Comparison of ENCODE assay signal across 21 cellular contexts in genomic region chr12:123102781-123103503, GRCh38. TPM values are rescaled to one million over a fixed set of nuclear protein-coding genes. Genes with fewer than 3 reads are reported as not detected.
A peak's percentile ranks its signal among the peaks of the same experiment; 100 is the strongest.
DNase-seq lines count a peak whose midpoint lies in the region; ATAC-seq, FAIRE-seq and TF ChIP-seq lines count a peak whose summit lies in the region.
"Had no signal": no experiment of that assay in that cellular context is flagged by ENCODE, and none has a peak within 500 bp of the region (broad histone marks: within the 10 kb centered on the region; RNA-seq: fewer than 3 reads in every experiment).

No MANE protein-coding gene starts in this region.

- H3K9me3 ChIP-seq in HepG2 (ENCODE audit: low read length), result no peaks in the 10 kb centered on the region
- no peaks in the 10 kb centered on the region for H3K9me3 ChIP-seq in right lobe of liver
- H3K9me3 ChIP-seq in PC-3 (ENCODE audit: low read length), result no peaks in the 10 kb centered on the region
- H3K9me3 ChIP-seq in spleen, result no peaks in the 10 kb centered on the region
- H3K9me3 ChIP-seq: Caco-2, Peyer's patch had no signal

- no peak for TF ChIP-seq EP300 in HepG2 (IDR thresholded peaks at IDR 0.05; ENCODE audit: low read depth in 2 of 2, low read length in 2 of 2)
- TF ChIP-seq EP300 in HepG2 (CRISPR knock-in tag; IDR thresholded peaks at IDR 0.05; ENCODE audit: borderline replicate concordance), result no peak

- H2AFZ ChIP-seq in HepG2 (ENCODE audit: low read length), result no peak overlapping the region
- no peak overlapping the region for H2AFZ ChIP-seq in PC-3 (ENCODE audit: low read length)

- H3K4me2 ChIP-seq in HepG2 (ENCODE audit: low read depth, low read length) (no peak overlapping the region), PC-3 (ENCODE audit: low read length) (peak overlapping the region; percentile 56)

- H3K27ac Mint-ChIP-seq in HFFc6, result no peak overlapping the region

- H3K79me2 ChIP-seq in HepG2 (ENCODE audit: insufficient read depth, low read length) (no peaks in the 10 kb centered on the region), PC-3 (ENCODE audit: low read length) (no peaks in the 10 kb centered on the region)

- ATAC-seq in HepG2 (no peak), right lobe of liver (no peak), PC-3 (peak; percentile 78), GM19328 (IDR thresholded peaks at IDR 0.05; ENCODE audit: unreplicated experiment) (no peak), GM18868 (IDR thresholded peaks at IDR 0.05; ENCODE audit: unreplicated experiment) (no peak)
- ATAC-seq: GM12878 had no signal

- H3K4me1 ChIP-seq in HepG2 (ENCODE audit: insufficient read depth, low read length) (peaks cover 57% of the 10 kb centered on the region), right lobe of liver (peaks cover 0 to 37% (median 17%) of the 10 kb centered on the region in 4 donors), PC-3 (ENCODE audit: insufficient read depth, low read length) (peaks cover 30% of the 10 kb centered on the region), spleen (peaks cover 21 to 66% (median 40%) of the 10 kb centered on the region in 6 donors)
- H3K4me1 ChIP-seq: Caco-2 had no signal

- DNase-seq in HepG2 (ENCODE audit: low spot score) (no peak), right lobe of liver (no peak), PC-3 (peak; percentile 87), kidney tubule cell (ENCODE audit: low spot score) (peak; percentile 55), HFFc6 (no peak), spleen (no peak)
- DNase-seq: anterior cingulate cortex; Caco-2; cerebellar nuclear complex; effector CD8-positive, alpha-beta T cell; GOT3; midbrain; NCI-H2171 treated with DMSO at 0.1 percent for 48 hours; NCI-H774; occipital lobe; Peyer's patch had no signal

- no TSS peak for BruUV-seq in HepG2 (replicated peaks; lab: Mats Ljungman, UMichigan)
- BruUV-seq in PC-3 (replicated peaks; lab: Mats Ljungman, UMichigan), result no TSS peak

- peak; percentile 44 for FAIRE-seq in HepG2 (lab: Jason Lieb, UNC)
- FAIRE-seq: GM12878, keratinocyte had no signal

- H3K27ac ChIP-seq in HepG2 (ENCODE audit: extremely low read length, insufficient read depth, low read length) (no peak overlapping the region), right lobe of liver (no peak overlapping the region), PC-3 (ENCODE audit: low read length) (peak overlapping the region; percentile 42), spleen (no peak overlapping the region)
- H3K27ac ChIP-seq: Peyer's patch, VCaP had no signal

- H4K20me1 ChIP-seq in HepG2 (ENCODE audit: insufficient read depth, low read length), result no peaks in the 10 kb centered on the region
- H4K20me1 ChIP-seq in PC-3 (ENCODE audit: low read length), result no peaks in the 10 kb centered on the region

- H3F3A ChIP-seq in PC-3 (ENCODE audit: low read length, unreplicated experiment), result no peaks in the 10 kb centered on the region

- no peak for TF ChIP-seq RAD21 in HepG2 (CRISPR knock-in tag; IDR thresholded peaks at IDR 0.05)

- peaks cover 30% of the 10 kb centered on the region for H3K27me3 Mint-ChIP-seq in HFFc6 (ENCODE audit: insufficient read depth)

- TF ChIP-seq POLR2A in HepG2 (IDR thresholded peaks at IDR 0.05; ENCODE audit: insufficient read depth in 1 of 2, low read depth in 2 of 2, low read length in 2 of 2) (no peak), right lobe of liver (IDR thresholded peaks at IDR 0.05) (no peak), spleen (IDR thresholded peaks at IDR 0.05) (no peak)

- H3K36me3 Mint-ChIP-seq in HFFc6 (ENCODE audit: low read depth), result no peaks in the 10 kb centered on the region

- H3K4me3 ChIP-seq in HepG2 (replicated peaks in 1 of 3; ENCODE audit: insufficient read depth in 1 of 3, low read depth in 2 of 3, low read length in 3 of 3), result no peak overlapping the region
- no peak overlapping the region for H3K4me3 ChIP-seq in right lobe of liver
- no peak overlapping the region for H3K4me3 ChIP-seq in PC-3 (ENCODE audit: low read length)
- no peak overlapping the region for H3K4me3 ChIP-seq in spleen
- H3K4me3 ChIP-seq: GM12878, Peyer's patch had no signal

- in situ Hi-C loops in HepG2 (cut with HindIII; ENCODE audit: extremely low pct_ligation_motif_present, low pct_unique_long_range_greater_than_20kb), result no loop called here

- H3K4me3 Mint-ChIP-seq in HFFc6, result no peak overlapping the region

- CTCF ChIA-PET in HepG2 (lab: Yijun Ruan, JAX; ENCODE audit: low intra/inter-chr PET ratio, low total read pairs) (no interaction called here), PC-3 (lab: Charles Lee) (no interaction called here)

- H3K36me3 ChIP-seq in HepG2 (replicated peaks in 1 of 2; ENCODE audit: control insufficient read depth in 1 of 2, insufficient read depth in 2 of 2, low read length in 2 of 2), result peaks cover 1 to 13% of the 10 kb centered on the region in 2 experiments; a peak in 4 of 5 replicates
- H3K36me3 ChIP-seq in right lobe of liver, result no peaks in the 10 kb centered on the region
- H3K36me3 ChIP-seq in PC-3 (ENCODE audit: low read depth, low read length), result no peaks in the 10 kb centered on the region
- no peaks in the 10 kb centered on the region for H3K36me3 ChIP-seq in spleen
- H3K36me3 ChIP-seq: Peyer's patch had no signal

- TF ChIP-seq CTCF in HepG2 (CRISPR knock-in tag; IDR thresholded peaks at IDR 0.05) (no peak), right lobe of liver (IDR thresholded peaks at IDR 0.05) (no peak), PC-3 (conservative IDR thresholded peaks at IDR 0.05; ENCODE audit: low read depth, low read length) (no peak), HFFc6 (IDR thresholded peaks at IDR 0.05) (no peak), spleen (IDR thresholded peaks at IDR 0.05 in 8 of 11, conservative IDR thresholded peaks at IDR 0.05 in 3 of 11) (no peak)

- H3K9ac ChIP-seq in HepG2 (ENCODE audit: insufficient read depth, low read depth, low read length), result no peak overlapping the region
- H3K9ac ChIP-seq in PC-3 (ENCODE audit: low read length), result no peak overlapping the region

- H3K4me1 Mint-ChIP-seq in HFFc6 (ENCODE audit: low read depth), result peaks cover 10% of the 10 kb centered on the region; the same call in 1 of the 2 replicates

- WGBS in HepG2 (ENCODE audit: low lambda C conversion rate), result 51% methylated on average over 5 of the region's 5 CpGs
- 32% methylated on average over 3 of the region's 5 CpGs for WGBS in right lobe of liver (ENCODE audit: insufficient coverage, low coverage, low lambda C conversion rate, missing lambda C conversion rate)
- WGBS in spleen, 5 donors, result 92 to 97% (median 95%) methylated on average over 5 of the region's 5 CpGs

- POLR2A ChIA-PET in HepG2 (lab: Yijun Ruan, JAX), result interaction anchor here (0.8 to 1.4 kb wide), 4 partner anchors 9 to 129 kb away, joined by 3 to 6 read pairs (median 3); no protein-coding TSS in a partner anchor
- POLR2A ChIA-PET in PC-3 (lab: Charles Lee; ENCODE audit: unreplicated experiment), result no interaction called here

- H3K9me2 ChIP-seq in PC-3 (replicated peaks; ENCODE audit: low read length), result no peaks in the 10 kb centered on the region

- H3K9me3 Mint-ChIP-seq in HFFc6, result no peaks in the 10 kb centered on the region

- H3K27me3 ChIP-seq in HepG2 (ENCODE audit: control insufficient read depth in 1 of 2, insufficient read depth in 2 of 2, low read length in 2 of 2) (no peaks in the 10 kb centered on the region), right lobe of liver (no peaks in the 10 kb centered on the region), PC-3 (ENCODE audit: low read length) (no peaks in the 10 kb centered on the region), spleen (replicated peaks in 1 of 7) (no peaks in the 10 kb centered on the region)
- H3K27me3 ChIP-seq: Peyer's patch had no signal

- intact Hi-C loops in HepG2 (cut with micrococcal nuclease; ENCODE audit: unreplicated experiment), result no loop called here
- intact Hi-C loops in right lobe of liver (cut with DNase I), result no loop called here
- intact Hi-C loops in PC-3 (cut with micrococcal nuclease), result no loop called here
- intact Hi-C loops in spleen (cut with DNase I; ENCODE audit: low total_unique reads), result no loop called here

TF ChIP-seq in HepG2, 621 proteins besides CTCF, POLR2A, EP300 and RAD21 (continues in another document):
- TF ChIP-seq NR2F6 (IDR thresholded peaks at IDR 0.05) (peak; percentile 82), NR2F6 (CRISPR knock-in tag; IDR thresholded peaks at IDR 0.05) (peak; percentile 95), FOSL1 (CRISPR knock-in tag; IDR thresholded peaks at IDR 0.05; ENCODE audit: borderline replicate concordance) (peak; percentile 31; the same call in 1 of the 2 replicates), ZFX (CRISPR knock-in tag; IDR thresholded peaks at IDR 0.05; ENCODE audit: low read depth) (0 out of 2 replicates have a peak, but pooled peaks have one; percentile 14), MED1 (CRISPR knock-in tag; IDR thresholded peaks at IDR 0.05) (peak; percentile 21; the same call in 1 of the 2 replicates), SATB2 (CRISPR knock-in tag; IDR thresholded peaks at IDR 0.05) (no peak)

RNA-seq across cellular contexts. Expression of gene PITPNM2, which starts 47.9 kb away (rescaled TPM):
- total RNA-seq in HepG2 (2016; rRNA removed; fragmentation: Illumina TruSeq; extraction: Trizol) (4.2 and 4.7 TPM in 2 replicates), right lobe of liver (10 to 100 TPM in 4 of 6 experiments, 1 to 10 TPM in 2; 5.8 to 24.7 (median 14.2) TPM), PC-3 (2014; rRNA removed) (5.6 and 8.1 TPM in 2 replicates), spleen (10 to 100 TPM in 4 of 7 donors, 1 to 10 TPM in 3; 7.1 to 23.7 (median 13.9) TPM)
- total RNA-seq in HepG2 (2016; cell fraction: cytosol; rRNA removed; fragmentation: Illumina TruSeq; extraction: Trizol; ENCODE audit: low read depth), result 2.8 and 3.0 TPM in 2 replicates
- total RNA-seq in HepG2 (2016; cell fraction: insoluble cytoplasmic fraction; rRNA removed; fragmentation: Illumina TruSeq; extraction: Trizol), result 4.4 and 4.6 TPM in 2 replicates
- total RNA-seq in HepG2 (2016; cell fraction: membrane; rRNA removed; fragmentation: Illumina TruSeq; extraction: Trizol), result 4.6 and 5.9 TPM in 2 replicates
- total RNA-seq in HepG2 (2016; cell fraction: nucleus; rRNA removed; fragmentation: Illumina TruSeq; extraction: Trizol), result 8.8 and 10.6 TPM in 2 replicates
- polyA plus RNA-seq in HepG2 (2011; rRNA removed) (5.3 TPM in 2 replicates), spleen (1 to 10 TPM; 2.2 to 5.2 (median 2.3) TPM)
- 1.9 and 2.8 TPM in 2 replicates for polyA plus RNA-seq in HepG2 (2011; cell fraction: cytosol; rRNA removed)
- polyA plus RNA-seq in HepG2 (2011; cell fraction: nucleus; rRNA removed), result 29.2 and 36.9 TPM in 2 replicates
- polyA plus RNA-seq in HepG2 (2012), result 4.9 and 8.6 TPM in 2 replicates
- polyA plus RNA-seq in HepG2 (2016; cell fraction: cytosol; fragmentation: Illumina TruSeq; extraction: Trizol; ENCODE audit: low read depth), result 2.0 and 2.7 TPM in 2 replicates
- polyA plus RNA-seq in HepG2 (2016; cell fraction: insoluble cytoplasmic fraction; fragmentation: Illumina TruSeq; extraction: Trizol; ENCODE audit: low read depth), result 4.0 and 5.3 TPM in 2 replicates
- 3.2 and 3.3 TPM in 2 replicates for polyA plus RNA-seq in HepG2 (2016; cell fraction: membrane; fragmentation: Illumina TruSeq; extraction: Trizol; ENCODE audit: low read depth)
- 22.7 and 28.3 TPM in 2 replicates for polyA plus RNA-seq in HepG2 (2016; cell fraction: nucleus; fragmentation: Illumina TruSeq; extraction: Trizol; ENCODE audit: insufficient read depth, low read depth)
- polyA minus RNA-seq in HepG2 (2011; rRNA and poly(A)+ RNA removed; ENCODE audit: low replicate concordance), result 9.4 and 13.8 TPM in 2 replicates
- 4.8 and 6.2 TPM in 2 replicates for polyA minus RNA-seq in HepG2 (2011; cell fraction: cytosol; rRNA and poly(A)+ RNA removed)
- 17.6 and 22.1 TPM in 2 replicates for polyA minus RNA-seq in HepG2 (2011; cell fraction: nucleus; rRNA and poly(A)+ RNA removed)
- total RNA-seq in HFFc6 (2021; fragmentation: NEBNext Ultra II Directional; extraction: Animal tissue kit (Norgen Biotek cat#: 25700)), result 1 to 10 TPM; 1.5 to 5.1 (median 4.1) TPM

Comparison
In these comparisons a context has a peak if more than half of its experiments do, and no peak if none do; other contexts are left out.
1. DNase-seq: peak in PC-3 (single experiment) and kidney tubule cell (single experiment); none in HepG2 (single experiment), right lobe of liver (0 of 3), HFFc6 (single experiment) and spleen (single experiment).